In genomic region chr19:3821156-3821555, GRCh38 we compare ENCODE assay signal across 19 cellular contexts. TPM values are rescaled to one million over a fixed set of nuclear protein-coding genes. Genes with fewer than 3 reads are reported as not detected.
A peak's percentile ranks its signal among the peaks of the same experiment; 100 is the strongest.
DNase-seq lines count a peak whose midpoint lies in the region; ATAC-seq and TF ChIP-seq lines count a peak whose summit lies in the region.
"Had no signal": no experiment of that assay in that cellular context is flagged by ENCODE, and none has a peak within 500 bp of the region (broad histone marks: within the 10 kb centered on the region; RNA-seq: fewer than 3 reads in every experiment).

No MANE protein-coding gene starts in this region.

- H3K9me2 ChIP-seq in Karpas-422 (replicated peaks; ENCODE audit: insufficient read depth, low read length), result no peaks in the 10 kb centered on the region

- H3K9me3 ChIP-seq in Karpas-422 (ENCODE audit: low read length), result no peaks in the 10 kb centered on the region
- H3K9me3 ChIP-seq: mucosa of descending colon, transverse colon had no signal

- no peak overlapping the region for H3K4me3 Mint-ChIP-seq in natural killer cell treated with Interleukin-12 subunit alpha and Interleukin-12 subunit beta and Interleukin-15 and Interleukin-18, amount 100 ng/mL, for 72 hours
- no peak overlapping the region for H3K4me3 Mint-ChIP-seq in natural killer cell
- H3K4me3 Mint-ChIP-seq: activated CD8-positive, alpha-beta T cell treated with anti-CD3 and anti-CD28 coated beads for 36 hours; T-helper 2 cell treated with Interferon-gamma antibody and Interleukin-4, amounts not matched to agents 5 μg/mL and 100 μg/mL, for 36 hours had no signal

- H3K4me2 ChIP-seq in Karpas-422 (ENCODE audit: low read depth, low read length, poor library complexity, severe bottlenecking), result no peak overlapping the region

- H2AFZ ChIP-seq in Karpas-422 (ENCODE audit: low read length), result no peak overlapping the region

- no peak for DNase-seq in natural killer cell treated with Interleukin-12 subunit alpha and Interleukin-12 subunit beta and Interleukin-15 and Interleukin-18, amount 100 ng/mL, for 72 hours (ENCODE audit: low spot score)
- DNase-seq in natural killer cell, result no peak
- DNase-seq in HuH-7.5 (ENCODE audit: low spot score), result peak; percentile 47
- peak; percentile 81 for DNase-seq in NCI-H69 (lab: John Stamatoyannopoulos, UW)
- no peak for DNase-seq in Karpas-422
- DNase-seq in activated CD4-positive, alpha-beta T cell treated with anti-CD3 and anti-CD28 coated beads for 4 hours, result no peak
- no peak for DNase-seq in foreskin fibroblast

- no peaks in the 10 kb centered on the region for H3K27me3 ChIP-seq in Karpas-422 (ENCODE audit: low read length)
- H3K27me3 ChIP-seq: cardiac muscle cell had no signal

- H3K27me3 Mint-ChIP-seq in natural killer cell treated with Interleukin-12 subunit alpha and Interleukin-12 subunit beta and Interleukin-15 and Interleukin-18, amount 100 ng/mL, for 72 hours, result no peaks in the 10 kb centered on the region
- no peaks in the 10 kb centered on the region for H3K27me3 Mint-ChIP-seq in natural killer cell (ENCODE audit: low read depth in 2 of 2)
- H3K27me3 Mint-ChIP-seq: activated CD8-positive, alpha-beta T cell treated with anti-CD3 and anti-CD28 coated beads for 36 hours had no signal

- peaks cover 12% of the 10 kb centered on the region; the same call in 1 of the 2 replicates for H4K20me1 ChIP-seq in Karpas-422 (ENCODE audit: insufficient read depth, low read depth, low read length)

- intact Hi-C loops in natural killer cell (cut with micrococcal nuclease), result loop anchor here (1.0 to 5.0 kb wide), 2 partner anchors 34 to 99 kb away; no protein-coding TSS in a partner anchor

- no peak overlapping the region for H3K9ac ChIP-seq in Karpas-422 (ENCODE audit: low read length)

- H3K79me2 ChIP-seq in Karpas-422 (ENCODE audit: low read length), result no peaks in the 10 kb centered on the region

- no peaks in the 10 kb centered on the region for H3K36me3 ChIP-seq in Karpas-422 (ENCODE audit: insufficient read depth, low read length)
- H3K36me3 ChIP-seq: cardiac muscle cell, transverse colon had no signal

- no peaks in the 10 kb centered on the region for H3K36me3 Mint-ChIP-seq in natural killer cell treated with Interleukin-12 subunit alpha and Interleukin-12 subunit beta and Interleukin-15 and Interleukin-18, amount 100 ng/mL, for 72 hours
- no peaks in the 10 kb centered on the region for H3K36me3 Mint-ChIP-seq in natural killer cell
- H3K36me3 Mint-ChIP-seq: IgD-negative memory B cell had no signal

- no peak overlapping the region for H3K4me3 ChIP-seq in Karpas-422 (ENCODE audit: low read length)
- H3K4me3 ChIP-seq in foreskin fibroblast (ENCODE audit: low read depth in 1 of 2, low read length in 2 of 2), result no peak overlapping the region
- H3K4me3 ChIP-seq: cardiac muscle cell, mucosa of descending colon, transverse colon had no signal

- no peak for ATAC-seq in natural killer cell treated with Interleukin-12 subunit alpha and Interleukin-12 subunit beta and Interleukin-15 and Interleukin-18, amount 100 ng/mL, for 72 hours
- ATAC-seq in natural killer cell, result no peak

- no peaks in the 10 kb centered on the region for H3K4me1 ChIP-seq in Karpas-422 (ENCODE audit: low read length)

- TF ChIP-seq CTCF in natural killer cell (IDR thresholded peaks at IDR 0.05) (no peak), foreskin fibroblast (IDR thresholded peaks at IDR 0.05; ENCODE audit: low read depth, low read length) (no peak)

- H3K27ac ChIP-seq in Karpas-422 (ENCODE audit: low read length), result no peak overlapping the region
- H3K27ac ChIP-seq: cardiac muscle cell, HL-60, transverse colon had no signal

- peaks cover 0 to 19% of the 10 kb centered on the region in 2 donors for H3K4me1 Mint-ChIP-seq in natural killer cell treated with Interleukin-12 subunit alpha and Interleukin-12 subunit beta and Interleukin-15 and Interleukin-18, amount 100 ng/mL, for 72 hours (ENCODE audit: low read depth in 2 of 2)
- peaks cover 10 to 34% of the 10 kb centered on the region in 2 donors for H3K4me1 Mint-ChIP-seq in natural killer cell

- H3K27ac Mint-ChIP-seq in natural killer cell treated with Interleukin-12 subunit alpha and Interleukin-12 subunit beta and Interleukin-15 and Interleukin-18, amount 100 ng/mL, for 72 hours, result peak overlapping the region; percentile 58 to 70
- peak overlapping the region in 1 of 2 donors; percentile 86 for H3K27ac Mint-ChIP-seq in natural killer cell
- H3K27ac Mint-ChIP-seq: stimulated activated naive CD8-positive, alpha-beta T cell treated with anti-CD3 and anti-CD28 coated beads, Interleukin-15, amount 100 ng/mL, for 72 hours had no signal

- H3K9me3 Mint-ChIP-seq in natural killer cell treated with Interleukin-12 subunit alpha and Interleukin-12 subunit beta and Interleukin-15 and Interleukin-18, amount 100 ng/mL, for 72 hours, result no peaks in the 10 kb centered on the region
- H3K9me3 Mint-ChIP-seq in natural killer cell, result no peaks in the 10 kb centered on the region
- H3K9me3 Mint-ChIP-seq: activated CD8-positive, alpha-beta T cell treated with anti-CD3 and anti-CD28 coated beads for 36 hours; dendritic cell treated with granulocyte-macrophage colony-stimulating factor and Interleukin-4, amounts not matched to agents 40 ng/mL and 50 ng/mL, for 4 days; IgD-negative memory B cell; stimulated activated naive CD8-positive, alpha-beta T cell treated with anti-CD3 and anti-CD28 coated beads, Interleukin-15, amount 100 ng/mL, for 72 hours; T-helper 2 cell treated with Interferon-gamma antibody and Interleukin-4, amounts not matched to agents 5 μg/mL and 100 μg/mL, for 36 hours had no signal

RNA-seq across cellular contexts. Expression of gene MATK, which starts 35.0 kb away (rescaled TPM):
- 10 to 100 TPM; 58.5 to 61.9 TPM for total RNA-seq in natural killer cell treated with Interleukin-12 subunit alpha and Interleukin-12 subunit beta and Interleukin-15 and Interleukin-18, amount 100 ng/mL, for 72 hours
- total RNA-seq in natural killer cell, result 100 to 1,000 TPM; 269 to 353 (median 317) TPM
- not detected in 2 replicates for total RNA-seq in Karpas-422 (2014; rRNA removed; shearing (Covaris generic); ENCODE audit: low replicate concordance)
- total RNA-seq: endothelial cell of umbilical vein had no signal

RNA-seq across cellular contexts. Expression of gene ZFR2, which starts 47.7 kb away (rescaled TPM):
- 1 to 10 TPM in 1 of 2 donors, under 1 TPM in 1; 0.67 to 1.4 TPM for total RNA-seq in natural killer cell treated with Interleukin-12 subunit alpha and Interleukin-12 subunit beta and Interleukin-15 and Interleukin-18, amount 100 ng/mL, for 72 hours
- 1 to 10 TPM; 1.6 to 4.4 (median 1.7) TPM for total RNA-seq in natural killer cell
- total RNA-seq in Karpas-422 (2014; rRNA removed; shearing (Covaris generic); ENCODE audit: low replicate concordance), result not detected in 2 replicates
- total RNA-seq: endothelial cell of umbilical vein, liver, transverse colon had no signal

RNA-seq across cellular contexts. Expression of gene RAX2, which starts 49.1 kb away (rescaled TPM):
- total RNA-seq in natural killer cell treated with Interleukin-12 subunit alpha and Interleukin-12 subunit beta and Interleukin-15 and Interleukin-18, amount 100 ng/mL, for 72 hours, result under 1 TPM in 1 of 2 donors, not detected in 1; 0.21 TPM
- total RNA-seq in natural killer cell, result not detected
- not detected in 2 replicates for total RNA-seq in Karpas-422 (2014; rRNA removed; shearing (Covaris generic); ENCODE audit: low replicate concordance)
- total RNA-seq: activated CD8-positive, alpha-beta T cell treated with anti-CD3 and anti-CD28 coated beads for 36 hours; cardiac muscle cell; endothelial cell of umbilical vein; G401; liver; mucosa of descending colon; transverse colon had no signal

RNA-seq across cellular contexts. Expression of gene MRPL54, which starts 58.7 kb away (rescaled TPM):
- total RNA-seq in natural killer cell treated with Interleukin-12 subunit alpha and Interleukin-12 subunit beta and Interleukin-15 and Interleukin-18, amount 100 ng/mL, for 72 hours, result 10 to 100 TPM; 58.5 to 75.1 TPM
- total RNA-seq in natural killer cell, result 10 to 100 TPM; 54.1 to 60.5 (median 55.5) TPM
- total RNA-seq in Karpas-422 (2014; rRNA removed; shearing (Covaris generic); ENCODE audit: low replicate concordance), result 44.2 and 76.7 TPM in 2 replicates

RNA-seq across cellular contexts. Expression of gene ATCAY, which starts 59.3 kb away (rescaled TPM):
- not detected for total RNA-seq in natural killer cell treated with Interleukin-12 subunit alpha and Interleukin-12 subunit beta and Interleukin-15 and Interleukin-18, amount 100 ng/mL, for 72 hours
- total RNA-seq in natural killer cell, result not detected
- total RNA-seq in Karpas-422 (2014; rRNA removed; shearing (Covaris generic); ENCODE audit: low replicate concordance), result not detected in 2 replicates
- total RNA-seq: activated CD8-positive, alpha-beta T cell treated with anti-CD3 and anti-CD28 coated beads for 36 hours; endothelial cell of umbilical vein; liver had no signal

Comparison
In these comparisons a context has a peak if more than half of its experiments do, and no peak if none do; other contexts are left out.
1. DNase-seq: peak in HuH-7.5 (single experiment) and NCI-H69 (single experiment); none in natural killer cell treated with Interleukin-12 subunit alpha and Interleukin-12 subunit beta and Interleukin-15 and Interleukin-18, amount 100 ng/mL, for 72 hours (single experiment), natural killer cell (single experiment), Karpas-422 (single experiment), activated CD4-positive, alpha-beta T cell treated with anti-CD3 and anti-CD28 coated beads for 4 hours (0 of 2) and foreskin fibroblast (0 of 2).
2. RNA of gene MATK, which starts 35.0 kb away (total RNA-seq): 269 to 353 TPM in natural killer cell and 58.5 to 61.9 TPM in natural killer cell treated with Interleukin-12 subunit alpha and Interleukin-12 subunit beta and Interleukin-15 and Interleukin-18, amount 100 ng/mL, for 72 hours; not detected in Karpas-422; every median in the first group is over 10 times any median in the second.